26 cellular contexts compared by ENCODE assay signal in genomic region chr11:45485070-45485716, GRCh38.
DNase-seq lines count a peak whose midpoint lies in the region; ATAC-seq and TF ChIP-seq lines count a peak whose summit lies in the region.
"Had no signal": no experiment of that assay in that cellular context is flagged by ENCODE, and none has a peak within 500 bp of the region (broad histone marks: within the 10 kb centered on the region; RNA-seq: fewer than 3 reads in every experiment).

No MANE protein-coding gene starts in this region.

- intact Hi-C loops in spleen (cut with DNase I; ENCODE audit: low total_unique reads), result no loop called here

- H3K4me3 ChIP-seq in RWPE2 (ENCODE audit: severe bottlenecking) (no peak overlapping the region), spleen (no peak overlapping the region), WERI-Rb-1 (ENCODE audit: low read depth, low read length) (no peak overlapping the region)
- H3K4me3 ChIP-seq: body of pancreas had no signal

- TF ChIP-seq CTCF in RWPE2 (IDR thresholded peaks at IDR 0.05; ENCODE audit: poor library complexity, severe bottlenecking) (no peak), spleen (IDR thresholded peaks at IDR 0.05 in 8 of 11, conservative IDR thresholded peaks at IDR 0.05 in 3 of 11) (no peak), WERI-Rb-1 (IDR thresholded peaks at IDR 0.05; ENCODE audit: low read depth, low read length) (no peak)

- H3K27me3 ChIP-seq in RWPE2 (ENCODE audit: insufficient read depth, poor library complexity, severe bottlenecking) (peaks cover 11% of the 10 kb centered on the region), spleen (replicated peaks in 1 of 7) (peaks cover 0 to 47% (median 0%) of the 10 kb centered on the region in 7 donors), WERI-Rb-1 (ENCODE audit: insufficient read depth, low read depth, severe bottlenecking) (no peaks in the 10 kb centered on the region)
- H3K27me3 ChIP-seq: body of pancreas had no signal

- in situ Hi-C loops in ACHN (cut with HindIII; ENCODE audit: low pct_ligation_motif_present, low pct_unique_long_range_greater_than_20kb, low sequenced_read_pairs), result no loop called here

- H3K9me3 ChIP-seq in RWPE2 (ENCODE audit: severe bottlenecking), result no peaks in the 10 kb centered on the region
- no peaks in the 10 kb centered on the region for H3K9me3 ChIP-seq in spleen
- H3K9me3 ChIP-seq in WERI-Rb-1 (ENCODE audit: severe bottlenecking), result no peaks in the 10 kb centered on the region
- H3K9me3 ChIP-seq: body of pancreas had no signal

- H3K27ac ChIP-seq in RWPE2 (ENCODE audit: poor library complexity, severe bottlenecking) (no peak overlapping the region), spleen (no peak overlapping the region), WERI-Rb-1 (no peak overlapping the region)
- H3K27ac ChIP-seq: body of pancreas, epithelial cell of prostate had no signal

- WGBS in spleen, 5 donors, result 71 to 83% (median 79%) methylated on average over 8 of the region's 8 CpGs

- DNase-seq in NCI-H524 (lab: John Stamatoyannopoulos, UW), result peak; percentile 17 to 47
- DNase-seq in NCI-H524 treated with DMSO at 0.1 percent for 48 hours (lab: John Stamatoyannopoulos, UW), result no peak
- peak; percentile 6 for DNase-seq in RWPE2 (ENCODE audit: low spot score)
- peak; percentile 62 for DNase-seq in islet precursor cell
- peak; percentile 22 for DNase-seq in spleen
- DNase-seq in ACHN, result no peak
- DNase-seq in WERI-Rb-1, result no peak
- DNase-seq: activated CD4-positive, CD25-positive, alpha-beta regulatory T cell treated with anti-CD3 and anti-CD28 coated beads, Interleukin-2, amount 50 U/mL, for 72 hours; activated CD8-positive, alpha-beta memory T cell treated with anti-CD3 and anti-CD28 coated beads for 24 hours; activated naive CD8-positive, alpha-beta T cell treated with anti-CD3 and anti-CD28 coated beads for 36 hours; body of pancreas; DMS153; foreskin fibroblast; hippocampal formation; KBM-7; kidney; MV-4-11; naive thymus-derived CD4-positive, alpha-beta T cell; NCI-H2081; NCI-H774; PC-3; posterior cingulate gyrus; substantia nigra; T-helper 9 cell had no signal

- H3K4me1 ChIP-seq in RWPE2 (ENCODE audit: insufficient read depth, poor library complexity, severe bottlenecking) (no peaks in the 10 kb centered on the region), spleen (no peaks in the 10 kb centered on the region)
- H3K4me1 ChIP-seq: body of pancreas had no signal

- TF ChIP-seq POLR2A in spleen (IDR thresholded peaks at IDR 0.05), result no peak

- no peak for ATAC-seq in RWPE2 (ENCODE audit: low read depth)
- ATAC-seq in HG03439 (IDR thresholded peaks at IDR 0.05; ENCODE audit: unreplicated experiment), result no peak
- ATAC-seq: body of pancreas; naive thymus-derived CD4-positive, alpha-beta T cell; PC-3 had no signal

- no peaks in the 10 kb centered on the region for H3K36me3 ChIP-seq in RWPE2 (ENCODE audit: low read depth)
- H3K36me3 ChIP-seq in spleen, result no peaks in the 10 kb centered on the region
- H3K36me3 ChIP-seq in WERI-Rb-1, result no peaks in the 10 kb centered on the region

Comparison
In these comparisons a context has a peak if more than half of its experiments do, and no peak if none do; other contexts are left out.
1. DNase-seq: peak in NCI-H524 (2 of 2), RWPE2 (single experiment), islet precursor cell (single experiment) and spleen (single experiment); none in NCI-H524 treated with DMSO at 0.1 percent for 48 hours (single experiment), ACHN (single experiment) and WERI-Rb-1 (single experiment).